In genomic region chr12:128844031-128844635, GRCh38 we compare ENCODE assay signal across 10 cellular contexts. TPM values are rescaled to one million over a fixed set of nuclear protein-coding genes. Genes with fewer than 3 reads are reported as not detected.
DNase-seq lines count a peak whose midpoint lies in the region; ATAC-seq, FAIRE-seq and TF ChIP-seq lines count a peak whose summit lies in the region.
"Had no signal": no experiment of that assay in that cellular context is flagged by ENCODE, and none has a peak within 500 bp of the region (broad histone marks: within the 10 kb centered on the region; RNA-seq: fewer than 3 reads in every experiment).

No MANE protein-coding gene starts in this region.

- no peaks in the 10 kb centered on the region for H3K9me3 Mint-ChIP-seq in activated naive CD4-positive, alpha-beta T cell treated with anti-CD3 and anti-CD28 coated beads for 36 hours
- H3K9me3 Mint-ChIP-seq in activated naive CD8-positive, alpha-beta T cell treated with anti-CD3 and anti-CD28 coated beads for 36 hours, result no peaks in the 10 kb centered on the region
- no peaks in the 10 kb centered on the region for H3K9me3 Mint-ChIP-seq in type B pancreatic cell

- CTCF ChIA-PET in activated naive CD4-positive, alpha-beta T cell treated with anti-CD3 and anti-CD28 coated beads for 36 hours (lab: Charles Lee), result no interaction called here

- DNase-seq in activated naive CD4-positive, alpha-beta T cell treated with anti-CD3 and anti-CD28 coated beads for 36 hours, result peak; percentile 38
- no peak for DNase-seq in activated naive CD4-positive, alpha-beta T cell treated with anti-CD3 and anti-CD28 coated beads, Interleukin-2, amount 50 U/mL, for 16 hours
- DNase-seq in activated naive CD8-positive, alpha-beta T cell treated with anti-CD3 and anti-CD28 coated beads for 36 hours, result peak; percentile 26
- DNase-seq in type B pancreatic cell (ENCODE audit: extremely low spot score, unreplicated experiment) (no peak), GM19239 (ENCODE audit: insufficient read length, low spot score) (no peak), NCI-H748 (lab: John Stamatoyannopoulos, UW; ENCODE audit: unreplicated experiment) (no peak)
- no peak for DNase-seq in stimulated activated CD4-positive, alpha-beta T cell treated with anti-CD3 and anti-CD28 coated beads, Interleukin-4, amount 100 ng/mL, for 4 hours
- DNase-seq: C1 segment of cervical spinal cord had no signal

- TF ChIP-seq CTCF in type B pancreatic cell (conservative IDR thresholded peaks at IDR 0.05), result peak; percentile 58

- peaks cover 4% of the 10 kb centered on the region for H3K4me1 Mint-ChIP-seq in activated naive CD4-positive, alpha-beta T cell treated with anti-CD3 and anti-CD28 coated beads for 36 hours (ENCODE audit: low read depth)
- H3K4me1 Mint-ChIP-seq in activated naive CD8-positive, alpha-beta T cell treated with anti-CD3 and anti-CD28 coated beads for 36 hours, result peaks cover 3% of the 10 kb centered on the region
- no peaks in the 10 kb centered on the region for H3K4me1 Mint-ChIP-seq in type B pancreatic cell (ENCODE audit: unreplicated experiment)

- peaks cover 7% of the 10 kb centered on the region for H3K27me3 Mint-ChIP-seq in activated naive CD4-positive, alpha-beta T cell treated with anti-CD3 and anti-CD28 coated beads for 36 hours (ENCODE audit: low read depth)
- peaks cover 20% of the 10 kb centered on the region for H3K27me3 Mint-ChIP-seq in activated naive CD8-positive, alpha-beta T cell treated with anti-CD3 and anti-CD28 coated beads for 36 hours
- peaks cover 6% of the 10 kb centered on the region for H3K27me3 Mint-ChIP-seq in type B pancreatic cell

- intact Hi-C loops in activated naive CD4-positive, alpha-beta T cell treated with anti-CD3 and anti-CD28 coated beads for 36 hours (cut with micrococcal nuclease), result no loop called here

- no peaks in the 10 kb centered on the region for H3K36me3 Mint-ChIP-seq in activated naive CD4-positive, alpha-beta T cell treated with anti-CD3 and anti-CD28 coated beads for 36 hours (ENCODE audit: low read depth)
- H3K36me3 Mint-ChIP-seq in activated naive CD8-positive, alpha-beta T cell treated with anti-CD3 and anti-CD28 coated beads for 36 hours, result no peaks in the 10 kb centered on the region
- no peaks in the 10 kb centered on the region for H3K36me3 Mint-ChIP-seq in type B pancreatic cell

- H3K27ac Mint-ChIP-seq in activated naive CD4-positive, alpha-beta T cell treated with anti-CD3 and anti-CD28 coated beads for 36 hours, result no peak overlapping the region
- H3K27ac Mint-ChIP-seq in activated naive CD8-positive, alpha-beta T cell treated with anti-CD3 and anti-CD28 coated beads for 36 hours, result no peak overlapping the region
- H3K27ac Mint-ChIP-seq in type B pancreatic cell, result no peak overlapping the region

- H3K4me3 Mint-ChIP-seq in activated naive CD4-positive, alpha-beta T cell treated with anti-CD3 and anti-CD28 coated beads for 36 hours, result no peak overlapping the region
- no peak overlapping the region for H3K4me3 Mint-ChIP-seq in activated naive CD8-positive, alpha-beta T cell treated with anti-CD3 and anti-CD28 coated beads for 36 hours
- H3K4me3 Mint-ChIP-seq in type B pancreatic cell, result no peak overlapping the region

- FAIRE-seq in GM19239 (lab: Jason Lieb, UNC), result no peak

- ATAC-seq in HG03432 (IDR thresholded peaks at IDR 0.05; ENCODE audit: unreplicated experiment), result peak; percentile 59

RNA-seq across cellular contexts. Expression of gene GLT1D1, which starts 9.1 kb away (rescaled TPM):
- total RNA-seq in activated naive CD4-positive, alpha-beta T cell treated with anti-CD3 and anti-CD28 coated beads for 36 hours, result not detected
- total RNA-seq in activated naive CD8-positive, alpha-beta T cell treated with anti-CD3 and anti-CD28 coated beads for 36 hours, result under 1 TPM; 0.27 to 0.30 TPM
- 2.5 and 2.6 TPM in 2 replicates for total RNA-seq in type B pancreatic cell (ENCODE audit: low replicate concordance)
- total RNA-seq: myocyte had no signal

RNA-seq across cellular contexts. Expression of gene SLC15A4, which starts 20.4 kb away (rescaled TPM):
- total RNA-seq in activated naive CD4-positive, alpha-beta T cell treated with anti-CD3 and anti-CD28 coated beads for 36 hours, result 10 to 100 TPM; 10.1 to 10.3 TPM
- 10 to 100 TPM; 18.6 to 22.0 TPM for total RNA-seq in activated naive CD8-positive, alpha-beta T cell treated with anti-CD3 and anti-CD28 coated beads for 36 hours
- 24.6 and 28.8 TPM in 2 replicates for total RNA-seq in type B pancreatic cell (ENCODE audit: low replicate concordance)

Comparison
In these comparisons a context has a peak if more than half of its experiments do, and no peak if none do; other contexts are left out.
1. DNase-seq: peak in activated naive CD4-positive, alpha-beta T cell treated with anti-CD3 and anti-CD28 coated beads for 36 hours (single experiment) and activated naive CD8-positive, alpha-beta T cell treated with anti-CD3 and anti-CD28 coated beads for 36 hours (single experiment); none in activated naive CD4-positive, alpha-beta T cell treated with anti-CD3 and anti-CD28 coated beads, Interleukin-2, amount 50 U/mL, for 16 hours (single experiment), type B pancreatic cell (single experiment), GM19239 (single experiment), stimulated activated CD4-positive, alpha-beta T cell treated with anti-CD3 and anti-CD28 coated beads, Interleukin-4, amount 100 ng/mL, for 4 hours (0 of 2) and NCI-H748 (single experiment).